ENCODE assay signal across 8 cellular contexts in genomic region chr13:48580185-48580803, GRCh38. TPM values are rescaled to one million over a fixed set of nuclear protein-coding genes. Genes with fewer than 3 reads are reported as not detected.
A peak's percentile ranks its signal among the peaks of the same experiment; 100 is the strongest.
DNase-seq lines count a peak whose midpoint lies in the region; ATAC-seq and TF ChIP-seq lines count a peak whose summit lies in the region.

No MANE protein-coding gene starts in this region.

- TF ChIP-seq CTCF in GM12865 (IDR thresholded peaks at IDR 0.05; ENCODE audit: insufficient read depth, low read depth, low read length, missing control alignments) = peak; percentile 65
- TF ChIP-seq CTCF in activated B cell treated with CpG ODN at 0.5 μM for 24 hours (IDR thresholded peaks at IDR 0.05) = peak; percentile 38

- H3K4me3 ChIP-seq in GM12865 (ENCODE audit: low read depth, low read length) = no peak overlapping the region

- H3K27me3 Mint-ChIP-seq in activated B cell treated with CpG ODN at 0.5 μM for 24 hours = peaks cover 51% of the 10 kb centered on the region
- H3K27me3 Mint-ChIP-seq in central memory CD8-positive, alpha-beta T cell = no peaks in the 10 kb centered on the region

- no peak overlapping the region for H3K27ac Mint-ChIP-seq in activated B cell treated with CpG ODN at 0.5 μM for 24 hours
- H3K27ac Mint-ChIP-seq in central memory CD8-positive, alpha-beta T cell (ENCODE audit: low read depth) = no peak overlapping the region

- DNase-seq in GM12865 (ENCODE audit: low read depth) (peak; percentile 76), NCI-H1930 (lab: John Stamatoyannopoulos, UW) (peak; percentile 51 to 69), activated B cell treated with CpG ODN at 0.5 μM for 24 hours (no peak), left lobe of liver (ENCODE audit: low spot score) (peak; percentile 60)
- peak; percentile 63 to 65 for DNase-seq in central memory CD8-positive, alpha-beta T cell (ENCODE audit: low spot score in 2 of 2)
- peak; percentile 13 to 51 (median 29) for DNase-seq in stimulated activated CD4-positive, alpha-beta T cell treated with anti-CD3 and anti-CD28 coated beads, TNF-alpha, amount 100 ng/mL, for 48 hours (ENCODE audit: low read depth in 3 of 3)

- H3K4me3 Mint-ChIP-seq in activated B cell treated with CpG ODN at 0.5 μM for 24 hours = no peak overlapping the region
- H3K4me3 Mint-ChIP-seq in central memory CD8-positive, alpha-beta T cell = no peak overlapping the region

- peaks cover 21% of the 10 kb centered on the region for H3K4me1 Mint-ChIP-seq in activated B cell treated with CpG ODN at 0.5 μM for 24 hours
- peaks cover 38% of the 10 kb centered on the region for H3K4me1 Mint-ChIP-seq in central memory CD8-positive, alpha-beta T cell

- ATAC-seq in activated B cell treated with CpG ODN at 0.5 μM for 24 hours (ENCODE audit: low read depth) = peak; percentile 47
- ATAC-seq in central memory CD8-positive, alpha-beta T cell (replicated peaks; ENCODE audit: extremely low read depth, poor library complexity, severe bottlenecking) = peak; percentile 24
- peak; percentile 85 for ATAC-seq in left lobe of liver
- ATAC-seq in GM19455 (IDR thresholded peaks at IDR 0.05; ENCODE audit: unreplicated experiment) = no peak
- no peak for ATAC-seq in HG03039 (IDR thresholded peaks at IDR 0.05; ENCODE audit: unreplicated experiment)

- intact Hi-C loops in activated B cell treated with CpG ODN at 0.5 μM for 24 hours (cut with micrococcal nuclease) = loop anchor here (1.0 to 2.0 kb wide), 6 partner anchors 179 to 541 kb away; no protein-coding TSS in a partner anchor

- CTCF ChIA-PET in activated B cell treated with CpG ODN at 0.5 μM for 24 hours (lab: Charles Lee) = interaction anchor here (0.6 to 8.1 kb wide), 33 partner anchors 10 to 542 kb away, joined by 3 to 92 read pairs (median 4); partner anchors contain the start of genes ITM2B, MED4, NUDT15 and RCBTB2

- no peaks in the 10 kb centered on the region for H3K9me3 Mint-ChIP-seq in activated B cell treated with CpG ODN at 0.5 μM for 24 hours
- H3K9me3 Mint-ChIP-seq in central memory CD8-positive, alpha-beta T cell = no peaks in the 10 kb centered on the region

- no peaks in the 10 kb centered on the region for H3K36me3 Mint-ChIP-seq in activated B cell treated with CpG ODN at 0.5 μM for 24 hours (ENCODE audit: low read depth)
- H3K36me3 Mint-ChIP-seq in central memory CD8-positive, alpha-beta T cell (ENCODE audit: insufficient read depth) = peaks cover 3% of the 10 kb centered on the region

- POLR2A ChIA-PET in activated B cell treated with CpG ODN at 0.5 μM for 24 hours (lab: Charles Lee) = interaction anchor here (0.6 to 2.2 kb wide), 11 partner anchors 45 to 543 kb away, joined by 3 to 28 read pairs (median 4); partner anchors contain the start of genes MED4, NUDT15, RB1 and RCBTB2

RNA-seq across cellular contexts. Expression of gene RCBTB2, which starts 47.4 kb away (rescaled TPM):
- total RNA-seq in activated B cell treated with CpG ODN at 0.5 μM for 24 hours (2.3 and 2.4 TPM in 2 replicates), left lobe of liver (3.5 TPM)

Comparison
In these comparisons a context has a peak if more than half of its experiments do, and no peak if none do; other contexts are left out.
1. ATAC-seq: peak in activated B cell treated with CpG ODN at 0.5 μM for 24 hours (single experiment), central memory CD8-positive, alpha-beta T cell (single experiment) and left lobe of liver (single experiment); none in GM19455 (single experiment) and HG03039 (single experiment).